In the genomic region with DNA sequence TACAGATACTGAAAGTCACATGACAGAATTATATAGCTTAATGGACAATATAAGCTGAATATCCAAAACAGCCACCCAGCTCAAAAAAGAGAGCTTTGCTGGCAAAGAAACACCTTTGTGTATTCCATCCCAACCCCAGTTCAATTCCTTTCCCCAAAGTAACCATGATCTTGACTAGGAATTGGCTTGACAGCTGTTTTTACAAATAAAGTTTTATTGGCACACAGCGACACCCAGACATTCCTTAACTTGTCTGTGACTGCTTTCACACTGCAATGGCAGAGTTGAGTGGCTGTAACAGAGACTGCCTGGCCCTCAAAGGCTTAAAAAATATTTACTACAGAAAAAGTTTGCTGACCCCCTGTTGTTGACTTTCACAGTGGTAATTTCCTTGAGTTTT, we compare ENCODE assay signal across 36 cellular contexts.
"Had no signal": no experiment of that assay in that cellular context is flagged by ENCODE, and none has a peak within 500 bp of the region (broad histone marks: within the 10 kb centered on the region; RNA-seq: fewer than 3 reads in every experiment).

No MANE protein-coding gene starts in this region.

- H3K9me3 ChIP-seq: MG63 had no signal

- H3K36me3 ChIP-seq: MG63 had no signal

- DNase-seq: Kasumi-1, MG63, MM.1S, MV-4-11, NCI-H1048, NCI-H1092, NCI-H1092 treated with DMSO at 0.1 percent for 48 hours, NCI-H1105, NCI-H1105 treated with DMSO at 0.1 percent for 48 hours, NCI-H1417, NCI-H1417 treated with DMSO at 0.1 percent for 48 hours, NCI-H1436, NCI-H1436 treated with DMSO at 0.1 percent for 48 hours, NCI-H146, NCI-H1694, NCI-H1694 treated with DMSO at 0.1 percent for 48 hours, NCI-H187, NCI-H187 treated with DMSO at 0.1 percent for 48 hours, NCI-H1930, NCI-H2029, NCI-H2029 treated with DMSO at 0.1 percent for 48 hours, NCI-H2081, NCI-H2081 treated with DMSO at 0.1 percent for 48 hours, NCI-H2107, NCI-H2171, NCI-H2171 treated with DMSO at 0.1 percent for 48 hours, NCI-H2227 treated with DMSO at 0.1 percent for 48 hours, NCI-H226, NCI-H345, NCI-H446, NCI-H446 treated with DMSO at 0.1 percent for 48 hours, NCI-H510A, NCI-H510A treated with DMSO at 0.1 percent for 48 hours, NCI-H524, NCI-H524 treated with DMSO at 0.1 percent for 48 hours, NCI-H526 had no signal

- H3K4me3 ChIP-seq: MG63 had no signal

- H3K27me3 ChIP-seq: MG63 had no signal
